ENCODE assay signal across 1 cellular context in genomic region chr11:794766-795637, GRCh38.
TF ChIP-seq lines count a peak whose summit lies in the region.

No MANE protein-coding gene starts in this region.

TF ChIP-seq in HEK293, 187 proteins besides CTCF, POLR2A, EP300 and RAD21 (continued from another document):
- TF ChIP-seq ELK4 (IDR thresholded peaks at IDR 0.05; ENCODE audit: borderline replicate concordance, low read depth, low read length), result no peak
- TF ChIP-seq BCL11B (tag by site-specific recombination; IDR thresholded peaks at IDR 0.05; ENCODE audit: low read depth), result 0 out of 2 replicates have a peak, but pooled peaks have one; percentile 19
- no peak for TF ChIP-seq ZNF610 (tag by site-specific recombination; IDR thresholded peaks at IDR 0.05; ENCODE audit: borderline replicate concordance)
- TF ChIP-seq ZBTB7A (tag by site-specific recombination; IDR thresholded peaks at IDR 0.05; ENCODE audit: low read depth), result no peak
- TF ChIP-seq SP3 (tag by site-specific recombination; IDR thresholded peaks at IDR 0.05), result 0 out of 2 replicates have a peak, but pooled peaks have one; percentile 19
- no peak for TF ChIP-seq ZNF488 (tag by site-specific recombination; IDR thresholded peaks at IDR 0.05)
- TF ChIP-seq ZNF423 (tag by site-specific recombination; IDR thresholded peaks at IDR 0.05), result peak; percentile 32; the same call in 1 of the 2 replicates
- TF ChIP-seq KLF1 (tag by site-specific recombination; IDR thresholded peaks at IDR 0.05), result peak; percentile 51
